In genomic region chr2:151267537-151267936, GRCh38 we compare ENCODE assay signal across 27 cellular contexts.
"Had no signal": no experiment of that assay in that cellular context is flagged by ENCODE, and none has a peak within 500 bp of the region (broad histone marks: within the 10 kb centered on the region; RNA-seq: fewer than 3 reads in every experiment).

No MANE protein-coding gene starts in this region.

- H3K27me3 Mint-ChIP-seq: stimulated activated naive B cell treated with anti-CD40 and anti-IgM and Interleukin-4, amounts not matched to agents 10 μg/mL and 1 μg/mL and 100 μg/mL, for 72 hours; stimulated activated naive CD8-positive, alpha-beta T cell treated with anti-CD3 and anti-CD28 coated beads, Interleukin-15, Interleukin-2, amounts not matched to agents 100 ng/mL and 50 ng/mL, for 24 hours had no signal

- H3K27ac Mint-ChIP-seq: nephron; neural progenitor cell; progenitor cell of endocrine pancreas; stimulated activated effector memory CD8-positive, alpha-beta T cell treated with anti-CD3 and anti-CD28 coated beads, Interleukin-12 subunit alpha, Interleukin-12 subunit beta, amount 100 ng/mL, for 72 hours; stimulated activated naive B cell treated with anti-CD40 and anti-IgM and Interleukin-4, amounts not matched to agents 10 μg/mL and 1 μg/mL and 100 μg/mL, for 72 hours; stimulated activated naive CD8-positive, alpha-beta T cell treated with anti-CD3 and anti-CD28 coated beads, Interleukin-15, Interleukin-2, amounts not matched to agents 100 ng/mL and 50 ng/mL, for 24 hours had no signal

- H3K4me1 ChIP-seq: neural progenitor cell, psoas muscle, vagina had no signal

- ATAC-seq: natural killer cell; psoas muscle; right cardiac atrium; right lobe of liver; stimulated activated effector memory CD8-positive, alpha-beta T cell treated with anti-CD3 and anti-CD28 coated beads, Interleukin-12 subunit alpha, Interleukin-12 subunit beta, amount 100 ng/mL, for 72 hours; stimulated activated naive B cell treated with anti-CD40 and anti-IgM and Interleukin-4, amounts not matched to agents 10 μg/mL and 1 μg/mL and 100 μg/mL, for 72 hours had no signal

- H3K36me3 Mint-ChIP-seq: neural progenitor cell had no signal

- H3K9me3 ChIP-seq: ovary, psoas muscle, right lobe of liver, sigmoid colon, stomach, thoracic aorta, thyroid gland, upper lobe of left lung, vagina had no signal

- H3K4me3 Mint-ChIP-seq: natural killer cell; nephron; neural progenitor cell; stimulated activated effector memory CD8-positive, alpha-beta T cell treated with anti-CD3 and anti-CD28 coated beads, Interleukin-12 subunit alpha, Interleukin-12 subunit beta, amount 100 ng/mL, for 72 hours; stimulated activated naive B cell treated with anti-CD40 and anti-IgM and Interleukin-4, amounts not matched to agents 10 μg/mL and 1 μg/mL and 100 μg/mL, for 72 hours; stimulated activated naive CD8-positive, alpha-beta T cell treated with anti-CD3 and anti-CD28 coated beads, Interleukin-15, Interleukin-2, amounts not matched to agents 100 ng/mL and 50 ng/mL, for 24 hours had no signal

- H3K36me3 ChIP-seq: neural progenitor cell, ovary, thoracic aorta, thyroid gland had no signal

- H3K4me3 ChIP-seq: neural progenitor cell, ovary, psoas muscle, right lobe of liver, sigmoid colon, stomach, thoracic aorta, thyroid gland, tibial nerve, upper lobe of left lung, vagina had no signal

- DNase-seq: natural killer cell; occipital lobe; ovary; posterior cingulate gyrus; psoas muscle; right cardiac atrium; right lobe of liver; sigmoid colon; small intestine; stimulated activated CD4-positive, alpha-beta T cell treated with anti-CD3 and anti-CD28 coated beads, Interleukin-15, amount 100 ng/mL, for 24 hours; stimulated activated CD4-positive, alpha-beta T cell treated with anti-CD3 and anti-CD28 coated beads, Interleukin-2, amount 100 ng/mL, for 24 hours; stimulated activated CD4-positive, alpha-beta T cell treated with anti-CD3 and anti-CD28 coated beads, Interleukin-2, amount 100 ng/mL, for 48 hours; stimulated activated CD4-positive, alpha-beta T cell treated with anti-CD3 and anti-CD28 coated beads, Interleukin-4, amount 100 ng/mL, for 24 hours; stimulated activated naive B cell treated with anti-CD40 and anti-IgM and Interleukin-4, amounts not matched to agents 10 μg/mL and 1 μg/mL and 100 μg/mL, for 72 hours; stimulated activated naive CD4-positive, alpha-beta T cell treated with Interleukin-2 at 50 U/mL for 16 hours; stomach; thyroid gland; trophoblast cell; upper lobe of left lung had no signal

- H3K4me1 Mint-ChIP-seq: nephron, neural progenitor cell had no signal

- H3K27me3 ChIP-seq: neural progenitor cell, ovary, right lobe of liver, sigmoid colon, stomach, thyroid gland, tibial nerve, upper lobe of left lung, vagina had no signal

- H3K9me3 Mint-ChIP-seq: natural killer cell; stimulated activated effector memory CD8-positive, alpha-beta T cell treated with anti-CD3 and anti-CD28 coated beads, Interleukin-12 subunit alpha, Interleukin-12 subunit beta, amount 100 ng/mL, for 72 hours had no signal
